Comparison of ENCODE assay signal across 20 cellular contexts in the genomic region with DNA sequence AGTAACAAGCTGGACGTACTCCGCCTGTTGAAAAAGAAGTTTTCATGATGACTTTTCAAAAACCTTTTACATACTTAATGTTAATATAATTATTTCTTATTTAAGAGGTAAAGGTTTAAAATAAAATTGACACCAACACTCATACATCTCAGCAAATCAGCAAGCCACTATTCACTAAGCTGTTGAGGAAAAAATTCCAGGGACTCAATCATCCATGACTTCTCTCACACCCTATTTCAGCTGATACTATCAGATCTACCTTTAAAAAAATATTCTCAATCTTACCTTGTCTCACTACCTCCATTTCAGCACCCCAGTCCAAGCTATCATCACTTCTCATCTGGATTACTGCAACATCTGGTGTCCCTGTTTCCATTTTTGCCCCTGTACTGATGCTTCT.
"Had no signal": no experiment of that assay in that cellular context is flagged by ENCODE, and none has a peak within 500 bp of the region (broad histone marks: within the 10 kb centered on the region; RNA-seq: fewer than 3 reads in every experiment).

No MANE protein-coding gene starts in this region.

- H3K27ac Mint-ChIP-seq: effector memory CD8-positive, alpha-beta T cell; stimulated activated naive CD8-positive, alpha-beta T cell treated with anti-CD3 and anti-CD28 coated beads, Interleukin-15, amount 100 ng/mL, for 72 hours had no signal

- DNase-seq: cortex of kidney; effector memory CD8-positive, alpha-beta T cell; head of caudate nucleus; left lung; mesendoderm; midbrain; naive thymus-derived CD4-positive, alpha-beta T cell; nucleus accumbens; right lobe of liver; small intestine; stimulated activated CD4-positive, alpha-beta T cell treated with anti-CD3 and anti-CD28 coated beads, Interleukin-15, amount 100 ng/mL, for 24 hours; stimulated activated CD4-positive, alpha-beta T cell treated with anti-CD3 and anti-CD28 coated beads, Interleukin-4, amount 100 ng/mL, for 1 hour; stimulated activated CD8-positive, alpha-beta memory T cell treated with anti-CD3 and anti-CD28 coated beads, Interleukin-4, amount 100 ng/mL, for 48 hours; stimulated activated naive CD4-positive, alpha-beta T cell; stimulated activated naive CD8-positive, alpha-beta T cell treated with anti-CD3 and anti-CD28 coated beads, Interleukin-15, amount 100 ng/mL, for 72 hours; transverse colon had no signal

- H3K4me1 Mint-ChIP-seq: nephron; stimulated activated naive CD8-positive, alpha-beta T cell treated with anti-CD3 and anti-CD28 coated beads, Interleukin-15, amount 100 ng/mL, for 72 hours had no signal

- H3K4me3 Mint-ChIP-seq: effector memory CD8-positive, alpha-beta T cell; naive thymus-derived CD4-positive, alpha-beta T cell; nephron; stimulated activated naive CD8-positive, alpha-beta T cell treated with anti-CD3 and anti-CD28 coated beads, Interleukin-15, amount 100 ng/mL, for 72 hours had no signal

- FAIRE-seq: endometrium, frontal cortex, keratinocyte, small intestine had no signal

- H3K27me3 Mint-ChIP-seq: effector memory CD8-positive, alpha-beta T cell; naive thymus-derived CD4-positive, alpha-beta T cell; stimulated activated naive CD8-positive, alpha-beta T cell treated with anti-CD3 and anti-CD28 coated beads, Interleukin-15, amount 100 ng/mL, for 72 hours had no signal
